In genomic region chr16:1152123-1152638, GRCh38 we compare ENCODE assay signal across 9 cellular contexts. TPM values are rescaled to one million over a fixed set of nuclear protein-coding genes. Genes with fewer than 3 reads are reported as not detected.
DNase-seq lines count a peak whose midpoint lies in the region; ATAC-seq and TF ChIP-seq lines count a peak whose summit lies in the region.
"Had no signal": no experiment of that assay in that cellular context is flagged by ENCODE, and none has a peak within 500 bp of the region (broad histone marks: within the 10 kb centered on the region; RNA-seq: fewer than 3 reads in every experiment).

No MANE protein-coding gene starts in this region.

- peaks cover 2% of the 10 kb centered on the region for H3K9me3 Mint-ChIP-seq in activated B cell treated with CpG ODN at 0.5 μM for 24 hours

- peaks cover 35 to 46% (median 38%) of the 10 kb centered on the region in 11 experiments for H3K27me3 ChIP-seq in BLaER1 treated with 17β-estradiol and CSF1 and Interleukin-3, amounts not matched to agents 10 nM and 100 nM
- H3K27me3 ChIP-seq in psoas muscle (ENCODE audit: insufficient read depth in 3 of 3, low read length in 2 of 3) = peaks cover 0 to 91% (median 30%) of the 10 kb centered on the region in 3 donors

- H4K20me1 ChIP-seq in BLaER1 treated with 17β-estradiol and CSF1 and Interleukin-3, amounts not matched to agents 10 nM and 100 nM = peaks cover 0 to 40% (median 32%) of the 10 kb centered on the region in 11 experiments; a peak in 19 of 22 replicates

- TF ChIP-seq CTCF in activated B cell treated with CpG ODN at 0.5 μM for 24 hours (IDR thresholded peaks at IDR 0.05) = no peak
- no peak for TF ChIP-seq CTCF in psoas muscle (IDR thresholded peaks at IDR 0.05)

- intact Hi-C loops in activated B cell treated with CpG ODN at 0.5 μM for 24 hours (cut with micrococcal nuclease) (no loop called here), psoas muscle (cut with DNase I) (no loop called here)

- H3K27me3 Mint-ChIP-seq in activated B cell treated with CpG ODN at 0.5 μM for 24 hours = peaks cover 13% of the 10 kb centered on the region

- peaks cover 0 to 6% (median 0%) of the 10 kb centered on the region in 11 experiments; a peak in 1 of 22 replicates for H3K9me3 ChIP-seq in BLaER1 treated with 17β-estradiol and CSF1 and Interleukin-3, amounts not matched to agents 10 nM and 100 nM (replicated peaks in 1 of 11)
- H3K9me3 ChIP-seq in psoas muscle = no peaks in the 10 kb centered on the region

- peak; percentile 46 for ATAC-seq in activated B cell treated with CpG ODN at 0.5 μM for 24 hours (ENCODE audit: low read depth)
- no peak for ATAC-seq in psoas muscle
- ATAC-seq in HG03342 (IDR thresholded peaks at IDR 0.05; ENCODE audit: unreplicated experiment) = no peak

- H3K4me3 Mint-ChIP-seq in activated B cell treated with CpG ODN at 0.5 μM for 24 hours = peak overlapping the region; percentile 55

- H3K4me2 ChIP-seq in BLaER1 treated with 17β-estradiol and CSF1 and Interleukin-3, amounts not matched to agents 10 nM and 100 nM = peak overlapping the region; percentile 77 to 97 (median 89)

- H3K4me1 ChIP-seq in BLaER1 treated with 17β-estradiol and CSF1 and Interleukin-3, amounts not matched to agents 10 nM and 100 nM = peaks cover 26 to 72% (median 57%) of the 10 kb centered on the region in 10 experiments
- no peaks in the 10 kb centered on the region for H3K4me1 ChIP-seq in psoas muscle

- DNase-seq in activated B cell treated with CpG ODN at 0.5 μM for 24 hours (peak; percentile 36), ecto neural progenitor cell (ENCODE audit: low spot score) (peak; percentile 76), psoas muscle (no peak), amniotic stem cell (lab: John Stamatoyannopoulos, UW) (no peak), NCI-H2081 treated with DMSO at 0.1 percent for 48 hours (lab: John Stamatoyannopoulos, UW) (no peak), T1000 (lab: John Stamatoyannopoulos, UW) (no peak)
- DNase-seq: NCI-H1092 had no signal

- WGBS in psoas muscle, 3 donors = 3 to 9% (median 7%) methylated on average over 11 to 40 of the region's 40 CpGs

- peak overlapping the region; percentile 35 to 73 (median 62); a peak in 17 of 22 replicates for H3K9ac ChIP-seq in BLaER1 treated with 17β-estradiol and CSF1 and Interleukin-3, amounts not matched to agents 10 nM and 100 nM

- H3K4me1 Mint-ChIP-seq in activated B cell treated with CpG ODN at 0.5 μM for 24 hours = peaks cover 5% of the 10 kb centered on the region

- POLR2A ChIA-PET in activated B cell treated with CpG ODN at 0.5 μM for 24 hours (lab: Charles Lee) = no interaction called here

- no peak overlapping the region for H3K27ac Mint-ChIP-seq in activated B cell treated with CpG ODN at 0.5 μM for 24 hours

- H3K36me3 ChIP-seq in BLaER1 treated with 17β-estradiol and CSF1 and Interleukin-3, amounts not matched to agents 10 nM and 100 nM = no peaks in the 10 kb centered on the region
- H3K36me3 ChIP-seq in psoas muscle (ENCODE audit: insufficient read depth in 1 of 2, low read depth in 1 of 2) = no peaks in the 10 kb centered on the region

- H3K36me3 Mint-ChIP-seq in activated B cell treated with CpG ODN at 0.5 μM for 24 hours (ENCODE audit: low read depth) = no peaks in the 10 kb centered on the region

- CTCF ChIA-PET in activated B cell treated with CpG ODN at 0.5 μM for 24 hours (lab: Charles Lee) = no interaction called here

- H3K27ac ChIP-seq in BLaER1 treated with 17β-estradiol and CSF1 and Interleukin-3, amounts not matched to agents 10 nM and 100 nM = peak overlapping the region in 9 of 11 experiments; percentile 24 to 69 (median 58); a peak in 18 of 22 replicates
- H3K27ac ChIP-seq in psoas muscle = no peak overlapping the region

- peak overlapping the region; percentile 21 to 65 (median 54); a peak in 19 of 20 replicates for H3K4me3 ChIP-seq in BLaER1 treated with 17β-estradiol and CSF1 and Interleukin-3, amounts not matched to agents 10 nM and 100 nM
- H3K4me3 ChIP-seq in psoas muscle = peak overlapping the region; percentile 38

RNA-seq across cellular contexts. Expression of gene CACNA1H, which starts 0.7 kb away (rescaled TPM):
- 0.02 TPM in 1 of 2 replicates, not detected in the other for total RNA-seq in activated B cell treated with CpG ODN at 0.5 μM for 24 hours
- 1 to 10 TPM; 2.0 to 5.9 (median 3.0) TPM for total RNA-seq in psoas muscle
- polyA plus RNA-seq in psoas muscle = 1 to 10 TPM; 1.8 to 2.3 (median 2.0) TPM

RNA-seq across cellular contexts. Expression of gene C1QTNF8, which starts 56.1 kb away (rescaled TPM):
- total RNA-seq in activated B cell treated with CpG ODN at 0.5 μM for 24 hours = not detected in 2 replicates
- not detected for total RNA-seq in psoas muscle
- polyA plus RNA-seq in psoas muscle = not detected

Comparison
In these comparisons a context has a peak if more than half of its experiments do, and no peak if none do; other contexts are left out.
1. DNase-seq: peak in activated B cell treated with CpG ODN at 0.5 μM for 24 hours (single experiment) and ecto neural progenitor cell (single experiment); none in psoas muscle (0 of 2), amniotic stem cell (single experiment), NCI-H2081 treated with DMSO at 0.1 percent for 48 hours (single experiment) and T1000 (single experiment).